8 cellular contexts compared by ENCODE assay signal in genomic region chr17:2181206-2181983, GRCh38.
DNase-seq lines count a peak whose midpoint lies in the region; ATAC-seq and TF ChIP-seq lines count a peak whose summit lies in the region.

No MANE protein-coding gene starts in this region.

- H3K36me3 ChIP-seq in endodermal cell (ENCODE audit: control insufficient read depth, insufficient read depth, low read length) (peaks cover 80% of the 10 kb centered on the region), mesodermal cell (ENCODE audit: control insufficient read depth, insufficient read depth, low read length) (peaks cover 46% of the 10 kb centered on the region), thoracic aorta (peaks cover 2% of the 10 kb centered on the region)

- H3K4me3 Mint-ChIP-seq in endodermal cell: no peak overlapping the region

- peak overlapping the region; percentile 47 for H3K9ac ChIP-seq in endodermal cell (ENCODE audit: extremely low read depth, low read length, poor library complexity, severe bottlenecking)

- peak; percentile 50 for ATAC-seq in thoracic aorta (ENCODE audit: insufficient number of reproducible peaks, low FRiP score, low read depth)
- ATAC-seq in GM21528 (IDR thresholded peaks at IDR 0.05; ENCODE audit: low FRiP score, unreplicated experiment): no peak

- H3K9me3 ChIP-seq in endodermal cell (ENCODE audit: control insufficient read depth, low read length): no peaks in the 10 kb centered on the region
- no peaks in the 10 kb centered on the region for H3K9me3 ChIP-seq in mesodermal cell (ENCODE audit: control insufficient read depth, low read length)
- no peaks in the 10 kb centered on the region for H3K9me3 ChIP-seq in thoracic aorta

- H3K27me3 ChIP-seq in endodermal cell (ENCODE audit: control insufficient read depth, insufficient read depth, low read length, poor library complexity, severe bottlenecking) (no peaks in the 10 kb centered on the region), thoracic aorta (replicated peaks; ENCODE audit: insufficient read depth) (no peaks in the 10 kb centered on the region)

- DNase-seq in NCI-H2029 (lab: John Stamatoyannopoulos, UW): peak; percentile 69
- no peak for DNase-seq in endodermal cell
- DNase-seq in thoracic aorta (ENCODE audit: low spot score): peak; percentile 71
- DNase-seq in stimulated activated CD4-positive, alpha-beta T cell treated with anti-CD3 and anti-CD28 coated beads, Interleukin-15, amount 100 ng/mL, for 24 hours: no peak
- DNase-seq in NCI-H2171 (lab: John Stamatoyannopoulos, UW): no peak
- DNase-seq in activated CD4-positive, alpha-beta T cell treated with anti-CD3 and anti-CD28 coated beads for 4 hours: no peak

- H3K4me3 ChIP-seq in endodermal cell (ENCODE audit: low read length) (no peak overlapping the region), mesodermal cell (ENCODE audit: extremely low read depth, insufficient read depth, low read length, poor library complexity, severe bottlenecking) (no peak overlapping the region), thoracic aorta (peak overlapping the region; percentile 16)

- WGBS in endodermal cell (ENCODE audit: insufficient coverage in 1 of 2, insufficient read length in 1 of 2), 2 experiments: 71 to 80% methylated on average over 11 to 15 of the region's 15 CpGs
- WGBS in mesodermal cell (ENCODE audit: insufficient coverage in 2 of 2), 2 experiments: 65 to 70% methylated on average over 9 to 10 of the region's 15 CpGs

- H3K27me3 Mint-ChIP-seq in endodermal cell (ENCODE audit: insufficient read depth): no peaks in the 10 kb centered on the region

- peaks cover 66% of the 10 kb centered on the region for H3K36me3 Mint-ChIP-seq in endodermal cell (ENCODE audit: low read depth)

- H3K27ac ChIP-seq in endodermal cell (ENCODE audit: low read depth, low read length) (peak overlapping the region; percentile 7), mesodermal cell (ENCODE audit: low read depth, low read length, severe bottlenecking) (peak overlapping the region; percentile 64), thoracic aorta (peak overlapping the region; percentile 88 to 91)

- H3K4me1 ChIP-seq in endodermal cell (ENCODE audit: control insufficient read depth, insufficient read depth, low read length) (peaks cover 34% of the 10 kb centered on the region), mesodermal cell (ENCODE audit: control insufficient read depth, insufficient read depth, low read length, poor library complexity, severe bottlenecking) (peaks cover 40% of the 10 kb centered on the region), thoracic aorta (ENCODE audit: control insufficient read depth in 1 of 2, low read depth in 2 of 2) (peaks cover 46 to 76% of the 10 kb centered on the region in 2 donors)

- H3K27ac Mint-ChIP-seq in endodermal cell: peak overlapping the region; percentile 85

- no peaks in the 10 kb centered on the region for H3K9me3 Mint-ChIP-seq in endodermal cell

- no peak for TF ChIP-seq CTCF in endodermal cell (conservative IDR thresholded peaks at IDR 0.05)
- TF ChIP-seq CTCF in thoracic aorta (IDR thresholded peaks at IDR 0.05): no peak

- peaks cover 44% of the 10 kb centered on the region for H3K4me1 Mint-ChIP-seq in endodermal cell

Comparison
In these comparisons a context has a peak if more than half of its experiments do, and no peak if none do; other contexts are left out.
1. DNase-seq: peak in NCI-H2029 (single experiment) and thoracic aorta (single experiment); none in endodermal cell (single experiment), stimulated activated CD4-positive, alpha-beta T cell treated with anti-CD3 and anti-CD28 coated beads, Interleukin-15, amount 100 ng/mL, for 24 hours (single experiment), NCI-H2171 (single experiment) and activated CD4-positive, alpha-beta T cell treated with anti-CD3 and anti-CD28 coated beads for 4 hours (0 of 2).
2. H3K27ac ChIP-seq: peak in every context shown above with its lines; median percentile 90 in thoracic aorta; 64 in mesodermal cell; 7 in endodermal cell.